ENCODE assay signal across 31 cellular contexts in the genomic region with DNA sequence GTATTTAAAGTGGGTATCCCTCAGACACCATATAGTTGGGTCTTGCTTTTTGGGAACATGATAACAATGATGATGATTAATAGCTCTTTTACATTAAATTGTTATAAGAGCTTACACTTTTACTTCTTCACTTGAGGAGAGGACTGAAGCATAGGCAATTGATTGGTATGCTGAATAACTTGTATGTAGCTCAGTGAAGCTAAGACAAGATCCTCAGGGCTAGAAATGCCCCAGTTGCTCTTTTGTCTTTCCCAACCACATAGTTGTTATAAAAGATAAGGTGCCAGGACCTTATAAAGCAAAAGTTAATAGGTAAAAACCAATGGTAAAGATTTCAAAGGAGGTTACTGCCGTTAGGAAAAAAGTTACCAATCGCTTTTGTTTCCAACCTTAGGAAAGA.
A peak's percentile ranks its signal among the peaks of the same experiment; 100 is the strongest.
DNase-seq lines count a peak whose midpoint lies in the region; ATAC-seq, FAIRE-seq and TF ChIP-seq lines count a peak whose summit lies in the region.
"Had no signal": no experiment of that assay in that cellular context is flagged by ENCODE, and none has a peak within 500 bp of the region (broad histone marks: within the 10 kb centered on the region; RNA-seq: fewer than 3 reads in every experiment).

No MANE protein-coding gene starts in this region.

- no peak overlapping the region for H3K4me3 ChIP-seq in K562
- no peak overlapping the region for H3K4me3 ChIP-seq in trophoblast cell (ENCODE audit: low read depth, low read length)
- H3K4me3 ChIP-seq: A549; BLaER1; BLaER1 treated with 17β-estradiol and CSF1 and Interleukin-3, amounts not matched to agents 10 nM and 100 nM had no signal

- no peaks in the 10 kb centered on the region for H3K79me2 ChIP-seq in K562 (ENCODE audit: control insufficient read depth, insufficient read depth, low read length)
- peaks cover 1% of the 10 kb centered on the region for H3K79me2 ChIP-seq in trophoblast cell (ENCODE audit: control insufficient read depth, insufficient read depth, low read length, poor library complexity)

- no peak overlapping the region for H2AK5ac ChIP-seq in trophoblast cell (ENCODE audit: low read length)

- POLR2A ChIA-PET in K562 (lab: Yijun Ruan, JAX): interaction anchor here (0.6 to 1.0 kb wide), 2 partner anchors 60 to 128 kb away, joined by 3 read pairs; no protein-coding TSS in a partner anchor

- H4K91ac ChIP-seq in trophoblast cell (ENCODE audit: low read depth, low read length): no peak overlapping the region

- WGBS in K562 (ENCODE audit: insufficient coverage, low coverage, missing lambda C conversion rate): 6% methylated on average over 2 of the region's 2 CpGs
- WGBS in trophoblast cell (ENCODE audit: extremely low coverage, insufficient coverage, insufficient read length): no CpG with 5 or more reads among the region's 2 CpGs

- TF ChIP-seq RAD21 in K562 (CRISPR knock-in tag; conservative IDR thresholded peaks at IDR 0.05 in 1 of 2, IDR thresholded peaks at IDR 0.05 in 1 of 2): no peak

- H3K14ac ChIP-seq in trophoblast cell (ENCODE audit: low read length): no peak overlapping the region

- H3K4me2 ChIP-seq in K562 (ENCODE audit: insufficient read depth, low read length) (no peak overlapping the region), trophoblast cell (ENCODE audit: low read length) (no peak overlapping the region)
- H3K4me2 ChIP-seq: A549; BLaER1; BLaER1 treated with 17β-estradiol and CSF1 and Interleukin-3, amounts not matched to agents 10 nM and 100 nM had no signal

- CTCF ChIA-PET in K562 (lab: Yijun Ruan, JAX; ENCODE audit: low intra/inter-chr PET ratio): no interaction called here

- no TSS peak for BruUV-seq in K562 (replicated peaks; lab: Mats Ljungman, UMichigan)

- no peaks in the 10 kb centered on the region for H3K9me3 ChIP-seq in K562 (replicated peaks; ENCODE audit: control insufficient read depth, insufficient read depth, low read depth, low read length)
- H3K9me3 ChIP-seq in trophoblast cell (ENCODE audit: insufficient read depth, low read depth, low read length): peaks cover 2% of the 10 kb centered on the region
- H3K9me3 ChIP-seq: A549; BE2C; BLaER1; BLaER1 treated with 17β-estradiol and CSF1 and Interleukin-3, amounts not matched to agents 10 nM and 100 nM; Caco-2 had no signal

- H3K18ac ChIP-seq in trophoblast cell (ENCODE audit: low read length): no peak overlapping the region

- no peak overlapping the region for H3K9ac ChIP-seq in K562 (ENCODE audit: insufficient read depth in 1 of 2, low read depth in 2 of 2, low read length in 2 of 2)
- no peak overlapping the region for H3K9ac ChIP-seq in trophoblast cell (ENCODE audit: low read length)
- H3K9ac ChIP-seq: BLaER1; BLaER1 treated with 17β-estradiol and CSF1 and Interleukin-3, amounts not matched to agents 10 nM and 100 nM had no signal

- H2BK5ac ChIP-seq in trophoblast cell (ENCODE audit: low read depth, low read length, poor library complexity): no peak overlapping the region

- no peak overlapping the region for H3K4ac ChIP-seq in trophoblast cell (ENCODE audit: low read depth, low read length)

- DNase-seq in K562 (ENCODE audit: extremely low read depth in 1 of 4, low spot score in 3 of 4) (no peak), trophoblast cell (peak; percentile 52 to 79), amygdala (lab: John Stamatoyannopoulos, UW) (no peak)
- DNase-seq: 8988T; ACHN; AML-193; BE2C; C1 segment of cervical spinal cord; Caco-2; Calu3; CD4-positive, alpha-beta memory T cell; CD4-positive, alpha-beta T cell; CD4-positive, CD25-positive, alpha-beta regulatory T cell; CD8-positive, alpha-beta memory T cell; CD8-positive, alpha-beta T cell; COR-L47; DMS 273 treated with DMSO at 0.1 percent for 48 hours; DMS153; DMS53; DMS79; DMS79 treated with DMSO at 0.1 percent for 48 hours; DND-41; EL had no signal

- H4K8ac ChIP-seq in trophoblast cell (ENCODE audit: low read depth, low read length): no peak overlapping the region

- no peak for TF ChIP-seq EP300 in K562 (IDR thresholded peaks at IDR 0.05; ENCODE audit: low read length)

- H2AFZ ChIP-seq in K562 (ENCODE audit: low read depth, low read length): peak overlapping the region; percentile 23
- no peak overlapping the region for H2AFZ ChIP-seq in trophoblast cell (ENCODE audit: insufficient read depth, low read length, poor library complexity)

- H3K9me1 ChIP-seq in K562 (ENCODE audit: control insufficient read depth, insufficient read depth, low read length): no peaks in the 10 kb centered on the region

- H2BK120ac ChIP-seq in trophoblast cell (ENCODE audit: insufficient read depth, low read length, poor library complexity): peak overlapping the region; percentile 51

- intact Hi-C loops in K562 (cut with micrococcal nuclease): no loop called here

- ATAC-seq in K562: no peak
- ATAC-seq in activated CD4-positive, CD25-positive, alpha-beta regulatory T cell treated with anti-CD3 and anti-CD28 coated beads, Interleukin-2, amount 50 U/mL, for 24 hours: no peak
- ATAC-seq: A549; CD8-positive, alpha-beta T cell had no signal

- FAIRE-seq in K562 (lab: Jason Lieb, UNC): no peak
- FAIRE-seq: A204.1, A549, D721Med had no signal

- H3K27me3 ChIP-seq in K562 (ENCODE audit: control insufficient read depth in 2 of 2, insufficient read depth in 2 of 2, low read length in 2 of 2) (no peaks in the 10 kb centered on the region), trophoblast cell (ENCODE audit: insufficient read depth, low read length) (no peaks in the 10 kb centered on the region)
- H3K27me3 ChIP-seq: BE2C; BLaER1; BLaER1 treated with 17β-estradiol and CSF1 and Interleukin-3, amounts not matched to agents 10 nM and 100 nM had no signal

- no peak overlapping the region for H3K23ac ChIP-seq in trophoblast cell (ENCODE audit: low read length)

- H3K79me1 ChIP-seq in trophoblast cell (ENCODE audit: low read length): peaks cover 25% of the 10 kb centered on the region

- no peaks in the 10 kb centered on the region; a peak in 1 of 5 replicates for H3K4me1 ChIP-seq in K562 (replicated peaks in 1 of 2; ENCODE audit: control insufficient read depth in 2 of 2, insufficient read depth in 2 of 2, low read length in 2 of 2)
- H3K4me1 ChIP-seq in trophoblast cell (ENCODE audit: control insufficient read depth in 1 of 2, insufficient read depth in 2 of 2, low read length in 2 of 2): peaks cover 12 to 23% of the 10 kb centered on the region in 2 experiments
- H3K4me1 ChIP-seq: A549; BE2C; BLaER1; BLaER1 treated with 17β-estradiol and CSF1 and Interleukin-3, amounts not matched to agents 10 nM and 100 nM; Caco-2 had no signal

- H3K36me3 ChIP-seq in K562 (ENCODE audit: control insufficient read depth, insufficient read depth, low read length): no peaks in the 10 kb centered on the region
- H3K36me3 ChIP-seq in trophoblast cell (ENCODE audit: control insufficient read depth in 1 of 2, insufficient read depth in 2 of 2, low read length in 2 of 2): no peaks in the 10 kb centered on the region
- H3K36me3 ChIP-seq: BE2C; BLaER1; BLaER1 treated with 17β-estradiol and CSF1 and Interleukin-3, amounts not matched to agents 10 nM and 100 nM had no signal

- H3K27ac ChIP-seq in K562 (ENCODE audit: extremely low read depth, low read depth, low read length) (no peak overlapping the region), trophoblast cell (ENCODE audit: low read depth, low read length) (no peak overlapping the region)
- H3K27ac ChIP-seq: 22Rv1; A549; BLaER1; BLaER1 treated with 17β-estradiol and CSF1 and Interleukin-3, amounts not matched to agents 10 nM and 100 nM; C4-2B had no signal

- no peak overlapping the region for H4K12ac ChIP-seq in trophoblast cell (ENCODE audit: low read depth, low read length)

- in situ Hi-C loops in K562 (cut with MboI): no loop called here

- no peaks in the 10 kb centered on the region for H4K20me1 ChIP-seq in K562 (replicated peaks; ENCODE audit: control insufficient read depth, insufficient read depth, low read length)
- H4K20me1 ChIP-seq: BLaER1; BLaER1 treated with 17β-estradiol and CSF1 and Interleukin-3, amounts not matched to agents 10 nM and 100 nM had no signal

- no peak for TF ChIP-seq CTCF in K562 (IDR thresholded peaks at IDR 0.05 in 2 of 3, conservative IDR thresholded peaks at IDR 0.05 in 1 of 3; ENCODE audit: insufficient read depth in 2 of 3, low read depth in 1 of 3, low read length in 3 of 3)

- no peak for TF ChIP-seq POLR2A in K562 (conservative IDR thresholded peaks at IDR 0.05)

- no peak overlapping the region for H2BK12ac ChIP-seq in trophoblast cell (ENCODE audit: low read length)

TF ChIP-seq in K562, 482 proteins besides CTCF, POLR2A, EP300 and RAD21 (continues in another document):
- TF ChIP-seq SMAD2 (IDR thresholded peaks at IDR 0.05; ENCODE audit: low read depth, low read length): no peak
- TF ChIP-seq RBM17 (IDR thresholded peaks at IDR 0.05; ENCODE audit: borderline replicate concordance, low read depth, low read length): no peak
- TF ChIP-seq ZNF589 (CRISPR knock-in tag; IDR thresholded peaks at IDR 0.05; ENCODE audit: low read depth): no peak
- no peak for TF ChIP-seq HLTF (IDR thresholded peaks at IDR 0.05)
- no peak for TF ChIP-seq C11orf30 (IDR thresholded peaks at IDR 0.05; ENCODE audit: low read depth)
- TF ChIP-seq ZSCAN32 (CRISPR knock-in tag; IDR thresholded peaks at IDR 0.05): no peak
- TF ChIP-seq, protein P1, sequence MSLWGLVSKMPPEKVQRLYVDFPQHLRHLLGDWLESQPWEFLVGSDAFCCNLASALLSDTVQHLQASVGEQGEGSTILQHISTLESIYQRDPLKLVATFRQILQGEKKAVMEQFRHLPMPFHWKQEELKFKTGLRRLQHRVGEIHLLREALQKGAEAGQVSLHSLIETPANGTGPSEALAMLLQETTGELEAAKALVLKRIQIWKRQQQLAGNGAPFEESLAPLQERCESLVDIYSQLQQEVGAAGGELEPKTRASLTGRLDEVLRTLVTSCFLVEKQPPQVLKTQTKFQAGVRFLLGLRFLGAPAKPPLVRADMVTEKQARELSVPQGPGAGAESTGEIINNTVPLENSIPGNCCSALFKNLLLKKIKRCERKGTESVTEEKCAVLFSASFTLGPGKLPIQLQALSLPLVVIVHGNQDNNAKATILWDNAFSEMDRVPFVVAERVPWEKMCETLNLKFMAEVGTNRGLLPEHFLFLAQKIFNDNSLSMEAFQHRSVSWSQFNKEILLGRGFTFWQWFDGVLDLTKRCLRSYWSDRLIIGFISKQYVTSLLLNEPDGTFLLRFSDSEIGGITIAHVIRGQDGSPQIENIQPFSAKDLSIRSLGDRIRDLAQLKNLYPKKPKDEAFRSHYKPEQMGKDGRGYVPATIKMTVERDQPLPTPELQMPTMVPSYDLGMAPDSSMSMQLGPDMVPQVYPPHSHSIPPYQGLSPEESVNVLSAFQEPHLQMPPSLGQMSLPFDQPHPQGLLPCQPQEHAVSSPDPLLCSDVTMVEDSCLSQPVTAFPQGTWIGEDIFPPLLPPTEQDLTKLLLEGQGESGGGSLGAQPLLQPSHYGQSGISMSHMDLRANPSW (CRISPR knock-in tag; IDR thresholded peaks at IDR 0.05): no peak

Comparison
In these comparisons a context has a peak if more than half of its experiments do, and no peak if none do; other contexts are left out.
1. DNase-seq: peak in trophoblast cell (2 of 2); none in K562 (0 of 4) and amygdala (0 of 56).